23 cellular contexts compared by ENCODE assay signal in genomic region chr12:7571253-7571652, GRCh38.
A peak's percentile ranks its signal among the peaks of the same experiment; 100 is the strongest.
DNase-seq lines count a peak whose midpoint lies in the region; ATAC-seq and TF ChIP-seq lines count a peak whose summit lies in the region.
"Had no signal": no experiment of that assay in that cellular context is flagged by ENCODE, and none has a peak within 500 bp of the region (broad histone marks: within the 10 kb centered on the region; RNA-seq: fewer than 3 reads in every experiment).

No MANE protein-coding gene starts in this region.

- peaks cover 2% of the 10 kb centered on the region for H3K27me3 Mint-ChIP-seq in endothelial cell (ENCODE audit: unreplicated experiment)
- H3K27me3 Mint-ChIP-seq in WTC11 (ENCODE audit: low read depth): no peaks in the 10 kb centered on the region

- H3K4me3 Mint-ChIP-seq in endothelial cell (ENCODE audit: unreplicated experiment) (no peak overlapping the region), WTC11 (no peak overlapping the region)
- H3K4me3 Mint-ChIP-seq: stimulated activated naive CD8-positive, alpha-beta T cell treated with anti-CD3 and anti-CD28 coated beads, Interleukin-15, amount 100 ng/mL, for 72 hours; type B pancreatic cell had no signal

- intact Hi-C loops in Right ventricle myocardium superior (cut with DNase I): no loop called here
- intact Hi-C loops in lower lobe of right lung (cut with DNase I): no loop called here

- no peaks in the 10 kb centered on the region for H3K9me3 ChIP-seq in right atrium auricular region
- no peaks in the 10 kb centered on the region for H3K9me3 ChIP-seq in lower lobe of right lung
- H3K9me3 ChIP-seq: psoas muscle had no signal

- H3K36me3 ChIP-seq in right atrium auricular region (no peaks in the 10 kb centered on the region), lower lobe of right lung (no peaks in the 10 kb centered on the region)
- H3K36me3 ChIP-seq: SJSA1, WERI-Rb-1 had no signal

- H3K4me1 Mint-ChIP-seq in endothelial cell (ENCODE audit: unreplicated experiment) (peaks cover 13% of the 10 kb centered on the region), WTC11 (no peaks in the 10 kb centered on the region)
- H3K4me1 Mint-ChIP-seq: stimulated activated naive CD8-positive, alpha-beta T cell treated with anti-CD3 and anti-CD28 coated beads, Interleukin-15, amount 100 ng/mL, for 72 hours had no signal

- H3K27ac ChIP-seq in right atrium auricular region (no peak overlapping the region), lower lobe of right lung (no peak overlapping the region)
- H3K27ac ChIP-seq: epithelial cell of prostate, psoas muscle, SJSA1, WERI-Rb-1 had no signal

- no peaks in the 10 kb centered on the region for H3K4me1 ChIP-seq in right atrium auricular region
- no peaks in the 10 kb centered on the region for H3K4me1 ChIP-seq in lower lobe of right lung
- H3K4me1 ChIP-seq: psoas muscle, SJSA1 had no signal

- H3K9me3 Mint-ChIP-seq in endothelial cell (ENCODE audit: unreplicated experiment) (no peaks in the 10 kb centered on the region), WTC11 (peaks cover 12% of the 10 kb centered on the region)
- H3K9me3 Mint-ChIP-seq: stimulated activated naive CD8-positive, alpha-beta T cell treated with anti-CD3 and anti-CD28 coated beads, Interleukin-15, amount 100 ng/mL, for 72 hours; type B pancreatic cell had no signal

- TF ChIP-seq CTCF in right atrium auricular region (IDR thresholded peaks at IDR 0.05) (no peak), endothelial cell (IDR thresholded peaks at IDR 0.05; ENCODE audit: unreplicated experiment) (no peak), lower lobe of right lung (IDR thresholded peaks at IDR 0.05) (no peak), WTC11 (IDR thresholded peaks at IDR 0.05) (no peak)

- no peaks in the 10 kb centered on the region for H3K27me3 ChIP-seq in right atrium auricular region
- no peaks in the 10 kb centered on the region for H3K27me3 ChIP-seq in lower lobe of right lung (ENCODE audit: low read depth)
- H3K27me3 ChIP-seq: SJSA1 had no signal

- CTCF ChIA-PET in WTC11 (lab: Charles Lee): no interaction called here

- POLR2A ChIA-PET in WTC11 (lab: Charles Lee): no interaction called here

- H3K36me3 Mint-ChIP-seq in endothelial cell (ENCODE audit: low read depth, unreplicated experiment) (no peaks in the 10 kb centered on the region), WTC11 (no peaks in the 10 kb centered on the region)
- H3K36me3 Mint-ChIP-seq: type B pancreatic cell had no signal

- peak; percentile 83 for ATAC-seq in Right ventricle myocardium superior (ENCODE audit: poor library complexity)
- peak; percentile 76 to 77 for ATAC-seq in lower lobe of right lung
- no peak for ATAC-seq in HG03139 (IDR thresholded peaks at IDR 0.05; ENCODE audit: unreplicated experiment)
- ATAC-seq in stimulated activated naive CD8-positive, alpha-beta T cell treated with anti-CD3 and anti-CD28 coated beads, Interleukin-15, Interleukin-2, amounts not matched to agents 100 U/mL and 50 U/mL, for 24 hours: no peak
- ATAC-seq in WTC11: no peak
- ATAC-seq: stimulated activated naive CD8-positive, alpha-beta T cell treated with anti-CD3 and anti-CD28 coated beads, Interleukin-15, amount 100 ng/mL, for 72 hours had no signal

- no peak for DNase-seq in Right ventricle myocardium superior
- no peak for DNase-seq in right atrium auricular region (ENCODE audit: low spot score)
- DNase-seq in endothelial cell (ENCODE audit: low spot score): no peak
- DNase-seq in lower lobe of right lung: no peak
- DNase-seq in stimulated activated naive CD8-positive, alpha-beta T cell treated with anti-CD3 and anti-CD28 coated beads, Interleukin-15, Interleukin-2, amounts not matched to agents 100 U/mL and 50 U/mL, for 24 hours: no peak
- DNase-seq in GF-D8 (lab: John Stamatoyannopoulos, UW): no peak
- DNase-seq in WTC11 (ENCODE audit: low spot score): no peak
- DNase-seq: activated CD4-positive, alpha-beta T cell treated with anti-CD3 and anti-CD28 coated beads, Interleukin-2, amount 50 U/mL, for 48 hours; amniotic stem cell; dorsolateral prefrontal cortex; foreskin melanocyte; midbrain; NCI-H1930; NCI-H2227 treated with DMSO at 0.1 percent for 48 hours; psoas muscle; stimulated activated CD4-positive, alpha-beta T cell treated with anti-CD3 and anti-CD28 coated beads, Interleukin-4, amount 100 ng/mL, for 24 hours; stimulated activated naive CD8-positive, alpha-beta T cell treated with anti-CD3 and anti-CD28 coated beads, Interleukin-15, amount 100 ng/mL, for 72 hours; T-helper 2 cell; WERI-Rb-1 had no signal

- H3K4me3 ChIP-seq in right atrium auricular region (no peak overlapping the region), lower lobe of right lung (no peak overlapping the region)
- H3K4me3 ChIP-seq: dorsolateral prefrontal cortex, psoas muscle, SJSA1 had no signal

- H3K27ac Mint-ChIP-seq in endothelial cell (ENCODE audit: unreplicated experiment): peak overlapping the region; percentile 59
- H3K27ac Mint-ChIP-seq in WTC11: no peak overlapping the region
- H3K27ac Mint-ChIP-seq: stimulated activated naive CD8-positive, alpha-beta T cell treated with anti-CD3 and anti-CD28 coated beads, Interleukin-15, amount 100 ng/mL, for 72 hours; type B pancreatic cell had no signal

TF ChIP-seq in WTC11, 78 proteins besides CTCF, POLR2A, EP300 and RAD21 (continues in another document):
- TF ChIP-seq MXD4 (CRISPR knock-in tag; IDR thresholded peaks at IDR 0.05; ENCODE audit: borderline replicate concordance) (no peak), ARID4B (CRISPR knock-in tag; IDR thresholded peaks at IDR 0.05; ENCODE audit: borderline replicate concordance) (no peak), CDX4 (CRISPR knock-in tag; IDR thresholded peaks at IDR 0.05; ENCODE audit: borderline replicate concordance) (no peak), E2F1 (CRISPR knock-in tag; IDR thresholded peaks at IDR 0.05) (no peak), MYBL2 (CRISPR knock-in tag; IDR thresholded peaks at IDR 0.05) (no peak), ATF6 (CRISPR knock-in tag; IDR thresholded peaks at IDR 0.05) (no peak), SMAD3 (CRISPR knock-in tag; IDR thresholded peaks at IDR 0.05; ENCODE audit: borderline replicate concordance) (no peak), ZNF138 (CRISPR knock-in tag; conservative IDR thresholded peaks at IDR 0.05) (no peak)

Comparison
In these comparisons a context has a peak if more than half of its experiments do, and no peak if none do; other contexts are left out.
1. ATAC-seq: peak in Right ventricle myocardium superior (single experiment) and lower lobe of right lung (2 of 2); none in HG03139 (single experiment), stimulated activated naive CD8-positive, alpha-beta T cell treated with anti-CD3 and anti-CD28 coated beads, Interleukin-15, Interleukin-2, amounts not matched to agents 100 U/mL and 50 U/mL, for 24 hours (single experiment) and WTC11 (single experiment).